8 cellular contexts compared by ENCODE assay signal in genomic region chr12:25054783-25055144, GRCh38.
DNase-seq lines count a peak whose midpoint lies in the region; ATAC-seq and TF ChIP-seq lines count a peak whose summit lies in the region.

No MANE protein-coding gene starts in this region.

- H3K4me1 ChIP-seq in heart left ventricle: peaks cover 0 to 54% (median 0%) of the 10 kb centered on the region in 12 donors
- peaks cover 28% of the 10 kb centered on the region for H3K4me1 ChIP-seq in lower lobe of right lung
- H3K4me1 ChIP-seq in upper lobe of right lung: peaks cover 5% of the 10 kb centered on the region

- H3K4me3 ChIP-seq in heart left ventricle: peak overlapping the region in 7 of 12 donors; percentile 10 to 67 (median 56)
- H3K4me3 ChIP-seq in lower lobe of right lung: peak overlapping the region; percentile 52
- peak overlapping the region; percentile 50 for H3K4me3 ChIP-seq in upper lobe of right lung

- H3K36me3 ChIP-seq in heart left ventricle (no peaks in the 10 kb centered on the region), lower lobe of right lung (no peaks in the 10 kb centered on the region), upper lobe of right lung (no peaks in the 10 kb centered on the region)

- ATAC-seq in heart left ventricle: no peak
- ATAC-seq in lower lobe of right lung: no peak
- ATAC-seq in upper lobe of right lung: no peak

- no peaks in the 10 kb centered on the region for H3K9me3 ChIP-seq in heart left ventricle
- H3K9me3 ChIP-seq in lower lobe of right lung: no peaks in the 10 kb centered on the region
- no peaks in the 10 kb centered on the region for H3K9me3 ChIP-seq in upper lobe of right lung

- H3K27me3 ChIP-seq in heart left ventricle: no peaks in the 10 kb centered on the region
- H3K27me3 ChIP-seq in lower lobe of right lung (ENCODE audit: low read depth): no peaks in the 10 kb centered on the region
- H3K27me3 ChIP-seq in upper lobe of right lung: no peaks in the 10 kb centered on the region

- WGBS in heart left ventricle, 4 donors: 63 to 85% (median 77%) methylated on average over 5 of the region's 5 CpGs

- no peak for TF ChIP-seq POLR2A in heart left ventricle (IDR thresholded peaks at IDR 0.05)

- no peak for TF ChIP-seq CTCF in heart left ventricle (IDR thresholded peaks at IDR 0.05)
- TF ChIP-seq CTCF in lower lobe of right lung (IDR thresholded peaks at IDR 0.05): no peak
- no peak for TF ChIP-seq CTCF in upper lobe of right lung (IDR thresholded peaks at IDR 0.05)

- no peak for DNase-seq in heart left ventricle
- DNase-seq in cardiac septum (ENCODE audit: low spot score): no peak
- peak; percentile 62 to 69 for DNase-seq in activated T-cell treated with anti-CD3 and anti-CD28 coated beads, Interleukin-2, amount 50 U/mL, for 48 hours
- no peak for DNase-seq in lower lobe of right lung
- no peak for DNase-seq in upper lobe of right lung
- no peak for DNase-seq in NCI-H2029 treated with DMSO at 0.1 percent for 48 hours (lab: John Stamatoyannopoulos, UW)
- no peak for DNase-seq in pons (ENCODE audit: low spot score)
- DNase-seq in GF-D8 (lab: John Stamatoyannopoulos, UW): no peak

- H3K27ac ChIP-seq in heart left ventricle: peak overlapping the region in 1 of 12 donors; percentile 95
- no peak overlapping the region for H3K27ac ChIP-seq in lower lobe of right lung
- H3K27ac ChIP-seq in upper lobe of right lung: no peak overlapping the region

- intact Hi-C loops in heart left ventricle (cut with DNase I): no loop called here
- intact Hi-C loops in cardiac septum (cut with DNase I): no loop called here
- intact Hi-C loops in lower lobe of right lung (cut with DNase I): no loop called here
- intact Hi-C loops in upper lobe of right lung (cut with DNase I): no loop called here

Comparison
In these comparisons a context has a peak if more than half of its experiments do, and no peak if none do; other contexts are left out.
1. DNase-seq: peak in activated T-cell treated with anti-CD3 and anti-CD28 coated beads, Interleukin-2, amount 50 U/mL, for 48 hours (2 of 2); none in heart left ventricle (0 of 5), cardiac septum (single experiment), lower lobe of right lung (single experiment), upper lobe of right lung (single experiment), NCI-H2029 treated with DMSO at 0.1 percent for 48 hours (single experiment), pons (single experiment) and GF-D8 (single experiment).
2. Peak in every context shown above with its lines, with median percentiles within 50 percentile points of each other: H3K4me3 ChIP-seq.